In the genomic region with DNA sequence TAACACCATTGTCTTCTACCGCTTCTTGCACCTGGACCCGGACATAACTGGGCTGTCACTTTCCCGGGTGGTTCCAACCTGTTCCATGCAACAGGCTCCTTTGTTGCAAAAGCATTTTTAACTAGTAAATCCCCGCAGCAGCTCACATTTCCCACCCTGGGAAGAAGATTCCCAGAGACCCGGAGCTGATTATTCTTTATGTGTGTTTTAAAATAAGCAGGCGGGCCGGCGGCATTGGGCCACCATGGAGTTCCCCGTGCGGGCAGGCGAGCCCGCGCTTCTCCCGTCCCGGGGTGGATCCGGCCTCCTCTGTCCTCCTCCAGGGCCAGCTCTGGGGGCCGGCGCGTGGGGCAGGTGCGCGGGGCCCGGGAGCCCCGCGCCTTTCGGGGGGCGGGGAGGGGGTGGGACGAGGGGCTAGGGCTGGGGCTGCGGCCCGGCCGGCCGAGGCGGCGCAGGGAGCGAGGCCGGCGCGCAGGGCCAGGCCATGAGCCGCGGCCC, we compare ENCODE assay signal across 8 cellular contexts. TPM values are rescaled to one million over a fixed set of nuclear protein-coding genes. Genes with fewer than 3 reads are reported as not detected.
DNase-seq lines count a peak whose midpoint lies in the region; ATAC-seq and TF ChIP-seq lines count a peak whose summit lies in the region.

No MANE protein-coding gene starts in this region.

- peaks cover 36 to 40% of the 10 kb centered on the region in 2 donors for H3K4me1 ChIP-seq in gastrocnemius medialis

- TF ChIP-seq CTCF in activated B cell treated with CpG ODN at 0.5 μM for 24 hours (IDR thresholded peaks at IDR 0.05) (no peak), foreskin fibroblast (IDR thresholded peaks at IDR 0.05; ENCODE audit: low read depth, low read length) (no peak), gastrocnemius medialis (IDR thresholded peaks at IDR 0.05 in 4 of 5, conservative IDR thresholded peaks at IDR 0.05 in 1 of 5) (no peak)

- peaks cover 0 to 10% of the 10 kb centered on the region in 2 donors for H3K36me3 ChIP-seq in gastrocnemius medialis

- DNase-seq in activated naive CD4-positive, alpha-beta T cell treated with anti-CD3 and anti-CD28 coated beads for 36 hours = peak; percentile 37
- DNase-seq in activated naive CD4-positive, alpha-beta T cell (lab: John Stamatoyannopoulos, UW) = no peak
- no peak for DNase-seq in activated B cell treated with CpG ODN at 0.5 μM for 24 hours
- peak; percentile 14 to 58 for DNase-seq in foreskin fibroblast
- no peak for DNase-seq in gastrocnemius medialis
- no peak for DNase-seq in effector CD4-positive, alpha-beta T cell
- DNase-seq in NK-92 treated with Interleukin-12 subunit alpha and Interleukin-12 subunit beta, amount 100 ng/mL, for 24 hours (lab: John Stamatoyannopoulos, UW) = no peak

- in situ Hi-C loops in gastrocnemius medialis (cut with MboI; ENCODE audit: low sequenced_read_pairs in 4 of 4) = no loop called here

- peak overlapping the region; percentile 86 for H3K4me3 Mint-ChIP-seq in activated naive CD4-positive, alpha-beta T cell treated with anti-CD3 and anti-CD28 coated beads for 36 hours
- H3K4me3 Mint-ChIP-seq in activated B cell treated with CpG ODN at 0.5 μM for 24 hours = peak overlapping the region; percentile 84

- peak overlapping the region; percentile 5 for H3K27ac Mint-ChIP-seq in activated naive CD4-positive, alpha-beta T cell treated with anti-CD3 and anti-CD28 coated beads for 36 hours
- H3K27ac Mint-ChIP-seq in activated B cell treated with CpG ODN at 0.5 μM for 24 hours = no peak overlapping the region

- H3K27ac ChIP-seq in gastrocnemius medialis = peak overlapping the region; percentile 68 to 89 (median 86)

- no peaks in the 10 kb centered on the region for H3K9me3 ChIP-seq in gastrocnemius medialis

- H3K27me3 Mint-ChIP-seq in activated naive CD4-positive, alpha-beta T cell treated with anti-CD3 and anti-CD28 coated beads for 36 hours (ENCODE audit: low read depth) = no peaks in the 10 kb centered on the region
- H3K27me3 Mint-ChIP-seq in activated B cell treated with CpG ODN at 0.5 μM for 24 hours = peaks cover 8% of the 10 kb centered on the region

- H3K27me3 ChIP-seq in gastrocnemius medialis = no peaks in the 10 kb centered on the region

- POLR2A ChIA-PET in activated B cell treated with CpG ODN at 0.5 μM for 24 hours (lab: Charles Lee) = interaction anchor here (0.6 to 1.4 kb wide), 3 partner anchors 64 to 736 kb away, joined by 3 to 5 read pairs (median 4); a partner anchor contains a TSS

- H3K9me3 Mint-ChIP-seq in activated naive CD4-positive, alpha-beta T cell treated with anti-CD3 and anti-CD28 coated beads for 36 hours = no peaks in the 10 kb centered on the region
- H3K9me3 Mint-ChIP-seq in activated B cell treated with CpG ODN at 0.5 μM for 24 hours = no peaks in the 10 kb centered on the region

- peak overlapping the region; percentile 79 to 84 for H3K4me3 ChIP-seq in foreskin fibroblast (ENCODE audit: low read depth in 1 of 2, low read length in 2 of 2)
- peak overlapping the region; percentile 70 to 89 (median 78) for H3K4me3 ChIP-seq in gastrocnemius medialis

- H3K4me1 Mint-ChIP-seq in activated naive CD4-positive, alpha-beta T cell treated with anti-CD3 and anti-CD28 coated beads for 36 hours (ENCODE audit: low read depth) = peaks cover 32% of the 10 kb centered on the region
- peaks cover 42% of the 10 kb centered on the region for H3K4me1 Mint-ChIP-seq in activated B cell treated with CpG ODN at 0.5 μM for 24 hours

- intact Hi-C loops in activated naive CD4-positive, alpha-beta T cell treated with anti-CD3 and anti-CD28 coated beads for 36 hours (cut with micrococcal nuclease) = loop anchor here (2.0 to 10.0 kb wide), 6 partner anchors 65 to 329 kb away; a partner anchor contains a TSS
- intact Hi-C loops in activated B cell treated with CpG ODN at 0.5 μM for 24 hours (cut with micrococcal nuclease) = loop anchor here (2.0 to 10.0 kb wide), 11 partner anchors 33 to 1087 kb away; a partner anchor contains a TSS
- intact Hi-C loops in gastrocnemius medialis (cut with DNase I; ENCODE audit: low total_unique reads) = loop anchor here (2.0 to 10.0 kb wide), 6 partner anchors 121 to 1529 kb away; a partner anchor contains a TSS

- ATAC-seq in activated B cell treated with CpG ODN at 0.5 μM for 24 hours (ENCODE audit: low read depth) (no peak), gastrocnemius medialis (no peak), GM21367 (IDR thresholded peaks at IDR 0.05; ENCODE audit: unreplicated experiment) (no peak)

- TF ChIP-seq POLR2A in gastrocnemius medialis (IDR thresholded peaks at IDR 0.05) = no peak

- H3K36me3 Mint-ChIP-seq in activated naive CD4-positive, alpha-beta T cell treated with anti-CD3 and anti-CD28 coated beads for 36 hours (ENCODE audit: low read depth) = peaks cover 20% of the 10 kb centered on the region
- H3K36me3 Mint-ChIP-seq in activated B cell treated with CpG ODN at 0.5 μM for 24 hours (ENCODE audit: low read depth) = peaks cover 32% of the 10 kb centered on the region

- CTCF ChIA-PET in activated naive CD4-positive, alpha-beta T cell treated with anti-CD3 and anti-CD28 coated beads for 36 hours (lab: Charles Lee) = no interaction called here
- CTCF ChIA-PET in activated B cell treated with CpG ODN at 0.5 μM for 24 hours (lab: Charles Lee) = no interaction called here

RNA-seq across cellular contexts. Expression of a gene that starts 1.6 kb away (rescaled TPM):
- 10 to 100 TPM; 11.3 to 15.7 TPM for total RNA-seq in activated naive CD4-positive, alpha-beta T cell treated with anti-CD3 and anti-CD28 coated beads for 36 hours
- total RNA-seq in activated B cell treated with CpG ODN at 0.5 μM for 24 hours = 16.9 and 22.4 TPM in 2 replicates
- total RNA-seq in gastrocnemius medialis = 10 to 100 TPM in 1 of 4 donors, 1 to 10 TPM in 3; 7.0 to 10.7 (median 8.7) TPM

RNA-seq across cellular contexts. Expression of a gene that starts 1.9 kb away (rescaled TPM):
- 10 to 100 TPM; 10.6 to 14.3 TPM for total RNA-seq in activated naive CD4-positive, alpha-beta T cell treated with anti-CD3 and anti-CD28 coated beads for 36 hours
- total RNA-seq in activated B cell treated with CpG ODN at 0.5 μM for 24 hours = 9.8 and 11.1 TPM in 2 replicates
- total RNA-seq in gastrocnemius medialis = 1 to 10 TPM; 3.4 to 5.2 (median 4.8) TPM

Comparison
In these comparisons a context has a peak if more than half of its experiments do, and no peak if none do; other contexts are left out.
1. DNase-seq: peak in activated naive CD4-positive, alpha-beta T cell treated with anti-CD3 and anti-CD28 coated beads for 36 hours (single experiment) and foreskin fibroblast (2 of 2); none in activated naive CD4-positive, alpha-beta T cell (0 of 4), activated B cell treated with CpG ODN at 0.5 μM for 24 hours (single experiment), gastrocnemius medialis (0 of 2), effector CD4-positive, alpha-beta T cell (single experiment) and NK-92 treated with Interleukin-12 subunit alpha and Interleukin-12 subunit beta, amount 100 ng/mL, for 24 hours (single experiment).